Comparison of ENCODE assay signal across 9 cellular contexts in genomic region chr21:33684923-33685560, GRCh38. TPM values are rescaled to one million over a fixed set of nuclear protein-coding genes. Genes with fewer than 3 reads are reported as not detected.
A peak's percentile ranks its signal among the peaks of the same experiment; 100 is the strongest.
DNase-seq lines count a peak whose midpoint lies in the region; TF ChIP-seq lines count a peak whose summit lies in the region.
"Had no signal": no experiment of that assay in that cellular context is flagged by ENCODE, and none has a peak within 500 bp of the region (broad histone marks: within the 10 kb centered on the region; RNA-seq: fewer than 3 reads in every experiment).

No MANE protein-coding gene starts in this region.

- H3K9ac ChIP-seq in OCI-LY3 (ENCODE audit: low read length) (no peak overlapping the region), endodermal cell (ENCODE audit: extremely low read depth, low read length, poor library complexity, severe bottlenecking) (no peak overlapping the region), mucosa of stomach (ENCODE audit: low read length) (peak overlapping the region; percentile 50)

- intact Hi-C loops in posterior cingulate gyrus (cut with DNase I) = no loop called here

- peak overlapping the region; percentile 62 for H3K4me2 ChIP-seq in OCI-LY3 (ENCODE audit: low read length)

- peak; percentile 18 for DNase-seq in ACHN
- DNase-seq in endodermal cell = no peak
- DNase-seq in stimulated activated CD4-positive, alpha-beta T cell treated with anti-CD3 and anti-CD28 coated beads, Interleukin-12 subunit alpha, Interleukin-12 subunit beta, amount 100 ng/mL, for 4 hours = no peak
- DNase-seq in posterior cingulate gyrus = no peak
- DNase-seq in Kasumi-1 (lab: John Stamatoyannopoulos, UW) = no peak
- no peak for DNase-seq in immature natural killer cell
- DNase-seq: SIG-M5 had no signal

- no peaks in the 10 kb centered on the region for H3K36me3 ChIP-seq in OCI-LY3 (replicated peaks; ENCODE audit: low read depth, low read length)
- no peaks in the 10 kb centered on the region for H3K36me3 ChIP-seq in endodermal cell (ENCODE audit: control insufficient read depth, insufficient read depth, low read length)
- no peaks in the 10 kb centered on the region for H3K36me3 ChIP-seq in mucosa of stomach (ENCODE audit: control insufficient read depth, insufficient read depth, low read length)

- H3K4me3 Mint-ChIP-seq in endodermal cell (peak overlapping the region; percentile 5), immature natural killer cell (no peak overlapping the region)

- no peaks in the 10 kb centered on the region for H3K9me3 Mint-ChIP-seq in endodermal cell
- H3K9me3 Mint-ChIP-seq in immature natural killer cell = no peaks in the 10 kb centered on the region

- H3K27ac Mint-ChIP-seq in endodermal cell (peak overlapping the region; percentile 94), immature natural killer cell (peak overlapping the region in 1 of 6 donors; percentile 12)

- WGBS in endodermal cell (ENCODE audit: insufficient coverage in 1 of 2, insufficient read length in 1 of 2), 2 experiments = 14 to 25% methylated on average over 4 of the region's 5 CpGs

- H3K27me3 Mint-ChIP-seq in endodermal cell (ENCODE audit: insufficient read depth) (no peaks in the 10 kb centered on the region), immature natural killer cell (ENCODE audit: low read depth in 3 of 3) (peaks cover 0 to 4% (median 2%) of the 10 kb centered on the region in 3 donors)

- H3K4me1 Mint-ChIP-seq in endodermal cell = peaks cover 53% of the 10 kb centered on the region
- H3K4me1 Mint-ChIP-seq in immature natural killer cell = no peaks in the 10 kb centered on the region

- TF ChIP-seq CTCF in OCI-LY3 (IDR thresholded peaks at IDR 0.05; ENCODE audit: low read depth, low read length) (no peak), endodermal cell (conservative IDR thresholded peaks at IDR 0.05) (no peak)

- no peaks in the 10 kb centered on the region for H3K27me3 ChIP-seq in OCI-LY3 (ENCODE audit: low read depth, low read length)
- H3K27me3 ChIP-seq in endodermal cell (ENCODE audit: control insufficient read depth, insufficient read depth, low read length, poor library complexity, severe bottlenecking) = no peaks in the 10 kb centered on the region
- H3K27me3 ChIP-seq in mucosa of stomach (ENCODE audit: control insufficient read depth, insufficient read depth, low read length) = no peaks in the 10 kb centered on the region

- H3K79me2 ChIP-seq in OCI-LY3 (ENCODE audit: low read length) = no peaks in the 10 kb centered on the region

- H3K27ac ChIP-seq in OCI-LY3 (ENCODE audit: low read length) (no peak overlapping the region), endodermal cell (ENCODE audit: low read depth, low read length) (peak overlapping the region; percentile 82)

- H4K20me1 ChIP-seq in OCI-LY3 (ENCODE audit: insufficient read depth, low read length) = no peaks in the 10 kb centered on the region

- H3K4me3 ChIP-seq in OCI-LY3 (ENCODE audit: low read length) = peak overlapping the region; percentile 45; the same call in 1 of the 2 replicates
- H3K4me3 ChIP-seq in endodermal cell (ENCODE audit: low read length) = peak overlapping the region; percentile 16
- no peak overlapping the region for H3K4me3 ChIP-seq in mucosa of stomach (ENCODE audit: low read length)

- no peaks in the 10 kb centered on the region for H3K9me3 ChIP-seq in OCI-LY3 (ENCODE audit: insufficient read depth, low read length)
- H3K9me3 ChIP-seq in endodermal cell (ENCODE audit: control insufficient read depth, low read length) = no peaks in the 10 kb centered on the region
- H3K9me3 ChIP-seq in mucosa of stomach (ENCODE audit: control insufficient read depth, low read length) = no peaks in the 10 kb centered on the region

- H3K4me1 ChIP-seq in OCI-LY3 (ENCODE audit: low read length) (peaks cover 26% of the 10 kb centered on the region), endodermal cell (ENCODE audit: control insufficient read depth, insufficient read depth, low read length) (peaks cover 11% of the 10 kb centered on the region), mucosa of stomach (ENCODE audit: control insufficient read depth, insufficient read depth, low read length) (peaks cover 26% of the 10 kb centered on the region)

- no peak overlapping the region for H2AFZ ChIP-seq in OCI-LY3 (ENCODE audit: low read depth, low read length)

- in situ Hi-C loops in ACHN (cut with HindIII; ENCODE audit: low pct_ligation_motif_present, low pct_unique_long_range_greater_than_20kb, low sequenced_read_pairs) = no loop called here

- peaks cover 8% of the 10 kb centered on the region for H3K36me3 Mint-ChIP-seq in endodermal cell (ENCODE audit: low read depth)
- H3K36me3 Mint-ChIP-seq in immature natural killer cell = no peaks in the 10 kb centered on the region

RNA-seq across cellular contexts. Expression of gene ITSN1, which starts 42.7 kb away (rescaled TPM):
- total RNA-seq in endodermal cell = 100 to 1,000 TPM in 1 of 2 donors, 10 to 100 TPM in 1; 89.6 to 104 TPM
- 65.1 TPM for polyA plus RNA-seq in endodermal cell (2013, experiment 1 of 2)
- 69.4 TPM for polyA plus RNA-seq in endodermal cell (2013, experiment 2 of 2)
- polyA plus RNA-seq in immature natural killer cell = under 1 TPM in 2 of 3 donors, not detected in 1; 0.50 to 0.57 TPM

RNA-seq across cellular contexts. Expression of gene CRYZL1, which starts 43.5 kb away (rescaled TPM):
- total RNA-seq in endodermal cell = 10 to 100 TPM; 33.8 to 51.0 TPM
- 71.7 TPM for polyA plus RNA-seq in endodermal cell (2013, experiment 1 of 2)
- polyA plus RNA-seq in endodermal cell (2013, experiment 2 of 2) = 58.8 TPM
- 10 to 100 TPM; 28.8 to 50.2 (median 29.6) TPM for polyA plus RNA-seq in immature natural killer cell
